ENCODE assay signal across 10 cellular contexts in genomic region chr4:116357758-116358157, GRCh38.
DNase-seq lines count a peak whose midpoint lies in the region; ATAC-seq and TF ChIP-seq lines count a peak whose summit lies in the region.
"Had no signal": no experiment of that assay in that cellular context is flagged by ENCODE, and none has a peak within 500 bp of the region (broad histone marks: within the 10 kb centered on the region; RNA-seq: fewer than 3 reads in every experiment).

No MANE protein-coding gene starts in this region.

- peak; percentile 40 for ATAC-seq in mucosa of descending colon

- H3K9me3 ChIP-seq in mucosa of descending colon, result no peaks in the 10 kb centered on the region

- H3K4me1 ChIP-seq in mucosa of descending colon (ENCODE audit: low read depth), result no peaks in the 10 kb centered on the region

- H3K4me3 ChIP-seq in cardiac fibroblast (replicated peaks in 1 of 2; ENCODE audit: low read depth in 2 of 2, low read length in 2 of 2) (no peak overlapping the region), mucosa of descending colon (no peak overlapping the region)

- intact Hi-C loops in mucosa of descending colon (cut with DNase I, micrococcal nuclease), result no loop called here

- peak; percentile 62 for DNase-seq in H4 (ENCODE audit: low spot score)
- peak; percentile 28 for DNase-seq in NCI-H2171 treated with DMSO at 0.1 percent for 48 hours (lab: John Stamatoyannopoulos, UW)
- DNase-seq in cardiac fibroblast (ENCODE audit: low read depth in 2 of 2), result peak; percentile 1 to 16
- peak in 1 of 3 donors; percentile 31 for DNase-seq in mucosa of descending colon
- no peak for DNase-seq in GM13976 (ENCODE audit: low spot score)
- DNase-seq in stimulated activated naive CD4-positive, alpha-beta T cell treated with Interleukin-2 at 50 U/mL for 16 hours (lab: John Stamatoyannopoulos, UW), result no peak
- DNase-seq in cerebellum (ENCODE audit: low spot score), result no peak
- no peak for DNase-seq in T-helper 1 cell
- DNase-seq: mesenchymal stem cell, NCI-H187 treated with DMSO at 0.1 percent for 48 hours had no signal

- no peaks in the 10 kb centered on the region for H3K36me3 ChIP-seq in mucosa of descending colon (ENCODE audit: low read depth)

- in situ Hi-C loops in GM13976 (cut with MboI; ENCODE audit: low sequenced_read_pairs, unreplicated experiment), result no loop called here

- TF ChIP-seq CTCF in cardiac fibroblast (IDR thresholded peaks at IDR 0.05; ENCODE audit: low read depth, low read length) (no peak), mucosa of descending colon (IDR thresholded peaks at IDR 0.05) (no peak), GM13976 (IDR thresholded peaks at IDR 0.05; ENCODE audit: borderline replicate concordance, control extremely low read depth, extremely low read depth, insufficient read depth, missing control alignments) (no peak)

Comparison
In these comparisons a context has a peak if more than half of its experiments do, and no peak if none do; other contexts are left out.
1. DNase-seq: peak in H4 (single experiment), NCI-H2171 treated with DMSO at 0.1 percent for 48 hours (single experiment) and cardiac fibroblast (2 of 2); none in GM13976 (single experiment), stimulated activated naive CD4-positive, alpha-beta T cell treated with Interleukin-2 at 50 U/mL for 16 hours (single experiment), cerebellum (single experiment) and T-helper 1 cell (0 of 5).